Comparison of ENCODE assay signal across 24 cellular contexts in genomic region chr11:134283461-134284230, GRCh38. TPM values are rescaled to one million over a fixed set of nuclear protein-coding genes. Genes with fewer than 3 reads are reported as not detected.
"Had no signal": no experiment of that assay in that cellular context is flagged by ENCODE, and none has a peak within 500 bp of the region (broad histone marks: within the 10 kb centered on the region; RNA-seq: fewer than 3 reads in every experiment).

No MANE protein-coding gene starts in this region.

- H3K36me3 ChIP-seq: SJCRH30 had no signal

- DNase-seq: Karpas-422; KG1; MM.1S; NCI-H1092 treated with DMSO at 0.1 percent for 48 hours; NCI-H1436; NCI-H187; NCI-H2029; NCI-H2081 treated with DMSO at 0.1 percent for 48 hours; NCI-H2171; NCI-H226; NCI-H446; NCI-H510A; NCI-H524 treated with DMSO at 0.1 percent for 48 hours; NCI-H69; NCI-H774; NK-92 treated with Interleukin-12 subunit alpha and Interleukin-12 subunit beta, amount 100 ng/mL, for 24 hours; PC-3; SHP77 treated with DMSO at 0.1 percent for 48 hours; SJCRH30 had no signal

- H3K4me3 ChIP-seq: SJCRH30 had no signal

- ATAC-seq: Panc1, PC-3, SK-N-SH treated with all-trans-retinoic acid at 6 μM for 48 hours had no signal

- H3K27me3 ChIP-seq: SJCRH30 had no signal

- H3K9me3 ChIP-seq: SJCRH30 had no signal

- H3K27ac ChIP-seq: RWPE1, SJCRH30 had no signal

RNA-seq across cellular contexts. Expression of gene GLB1L3, which starts 7.5 kb away (rescaled TPM):
- total RNA-seq: HT-29, OCI-LY7, PC-3, SJCRH30 had no signal

RNA-seq across cellular contexts. Expression of gene GLB1L2, which starts 48.1 kb away (rescaled TPM):
- total RNA-seq: OCI-LY7, SJCRH30 had no signal
